Comparison of ENCODE assay signal across 12 cellular contexts in genomic region chr9:83060557-83060956, GRCh38. TPM values are rescaled to one million over a fixed set of nuclear protein-coding genes. Genes with fewer than 3 reads are reported as not detected.
DNase-seq lines count a peak whose midpoint lies in the region; ATAC-seq and TF ChIP-seq lines count a peak whose summit lies in the region.
"Had no signal": no experiment of that assay in that cellular context is flagged by ENCODE, and none has a peak within 500 bp of the region (broad histone marks: within the 10 kb centered on the region; RNA-seq: fewer than 3 reads in every experiment).

No MANE protein-coding gene starts in this region.

- no peak overlapping the region for H2AFZ ChIP-seq in PC-9

- peaks cover 39% of the 10 kb centered on the region for H3K4me1 ChIP-seq in PC-9 (replicated peaks; ENCODE audit: insufficient read depth)
- peaks cover 27% of the 10 kb centered on the region for H3K4me1 ChIP-seq in mucosa of descending colon (ENCODE audit: low read depth)

- intact Hi-C loops in PC-9 (cut with micrococcal nuclease; ENCODE audit: unreplicated experiment) (loop anchor here (1.0 to 5.0 kb wide), 3 partner anchors 33 to 98 kb away; no protein-coding TSS in a partner anchor), mucosa of descending colon (cut with DNase I, micrococcal nuclease) (no loop called here), dorsolateral prefrontal cortex (cut with DNase I) (no loop called here)

- H3K4me3 ChIP-seq in PC-9 (peak overlapping the region; percentile 67), mucosa of descending colon (no peak overlapping the region), dorsolateral prefrontal cortex (no peak overlapping the region)

- CTCF ChIA-PET in PC-9 (lab: Charles Lee) = no interaction called here

- BruUV-seq in PC-9 (replicated peaks; lab: Mats Ljungman, UMichigan) = no TSS peak

- POLR2A ChIA-PET in PC-9 (lab: Charles Lee; ENCODE audit: unreplicated experiment) = interaction anchor here (0.6 kb wide), 1 partner anchor 484 kb away, joined by 3 read pairs; no protein-coding TSS in a partner anchor

- H3K79me2 ChIP-seq in PC-9 (ENCODE audit: low read depth) = peaks cover 66% of the 10 kb centered on the region

- H4K20me1 ChIP-seq in PC-9 (ENCODE audit: insufficient read depth) = no peaks in the 10 kb centered on the region; the same call in 1 of the 2 replicates

- H3K4me2 ChIP-seq in PC-9 = peak overlapping the region; percentile 91

- H3K36me3 ChIP-seq in PC-9 (ENCODE audit: low read depth) (peaks cover 17% of the 10 kb centered on the region), mucosa of descending colon (ENCODE audit: low read depth) (peaks cover 4% of the 10 kb centered on the region)

- H3K27ac ChIP-seq in PC-9 (peak overlapping the region; percentile 92), dorsolateral prefrontal cortex (no peak overlapping the region)

- peak; percentile 19 for DNase-seq in DMS 273 treated with DMSO at 0.1 percent for 48 hours (lab: John Stamatoyannopoulos, UW)
- DNase-seq in NCI-H2029 treated with DMSO at 0.1 percent for 48 hours (lab: John Stamatoyannopoulos, UW) = peak; percentile 95
- DNase-seq in PC-9 = peak; percentile 39 to 93
- no peak for DNase-seq in mucosa of descending colon
- no peak for DNase-seq in dorsolateral prefrontal cortex
- DNase-seq in NCI-H526 treated with DMSO at 0.1 percent for 48 hours (lab: John Stamatoyannopoulos, UW) = no peak
- DNase-seq: NCI-H2107; stimulated activated CD4-positive, alpha-beta T cell treated with anti-CD3 and anti-CD28 coated beads, Interleukin-4, amount 100 ng/mL, for 1 hour; stimulated activated naive CD4-positive, alpha-beta T cell had no signal

- ATAC-seq in mucosa of descending colon (peak; percentile 1), HG03196 (IDR thresholded peaks at IDR 0.05; ENCODE audit: unreplicated experiment) (no peak), GM21825 (IDR thresholded peaks at IDR 0.05; ENCODE audit: unreplicated experiment) (no peak)
- ATAC-seq: Right ventricle myocardium inferior had no signal

- H3K9me3 ChIP-seq in PC-9 (ENCODE audit: insufficient read depth, low read depth) (peaks cover 19% of the 10 kb centered on the region; the same call in 1 of the 2 replicates), mucosa of descending colon (no peaks in the 10 kb centered on the region)

- H3K27me3 ChIP-seq in PC-9 (ENCODE audit: insufficient read depth, low read depth) (no peaks in the 10 kb centered on the region), dorsolateral prefrontal cortex (peaks cover 0 to 90% (median 47%) of the 10 kb centered on the region in 45 donors)

- peaks cover 39% of the 10 kb centered on the region for H3F3A ChIP-seq in PC-9 (ENCODE audit: insufficient read depth, low read depth)

- no peaks in the 10 kb centered on the region for H3K9me2 ChIP-seq in PC-9 (ENCODE audit: insufficient read depth)

- no peak for TF ChIP-seq CTCF in PC-9 (conservative IDR thresholded peaks at IDR 0.05)
- no peak for TF ChIP-seq CTCF in mucosa of descending colon (IDR thresholded peaks at IDR 0.05)
- no peak for TF ChIP-seq CTCF in dorsolateral prefrontal cortex (IDR thresholded peaks at IDR 0.05 in 54 of 56, conservative IDR thresholded peaks at IDR 0.05 in 2 of 56; ENCODE audit: low read depth in 1 of 56, partially characterized antibody in 56 of 56)

RNA-seq across cellular contexts. Expression of gene RASEF, which starts 2.4 kb away (rescaled TPM):
- total RNA-seq in PC-9 (2021) (10.8 and 12.8 TPM in 2 replicates), mucosa of descending colon (10 to 100 TPM; 17.2 to 40.7 (median 37.6) TPM), dorsolateral prefrontal cortex (1 to 10 TPM in 67 of 120 experiments, under 1 TPM in 52, not detected in 1; 0.12 to 6.6 (median 1.2) TPM)

Comparison
In these comparisons a context has a peak if more than half of its experiments do, and no peak if none do; other contexts are left out.
1. DNase-seq: peak in DMS 273 treated with DMSO at 0.1 percent for 48 hours (single experiment), NCI-H2029 treated with DMSO at 0.1 percent for 48 hours (single experiment) and PC-9 (2 of 2); none in mucosa of descending colon (0 of 3), dorsolateral prefrontal cortex (0 of 10) and NCI-H526 treated with DMSO at 0.1 percent for 48 hours (single experiment).